ENCODE assay signal across 12 cellular contexts in genomic region chr2:221844187-221844586, GRCh38.
A peak's percentile ranks its signal among the peaks of the same experiment; 100 is the strongest.
DNase-seq lines count a peak whose midpoint lies in the region; ATAC-seq, FAIRE-seq and TF ChIP-seq lines count a peak whose summit lies in the region.
"Had no signal": no experiment of that assay in that cellular context is flagged by ENCODE, and none has a peak within 500 bp of the region (broad histone marks: within the 10 kb centered on the region; RNA-seq: fewer than 3 reads in every experiment).

No MANE protein-coding gene starts in this region.

- no peaks in the 10 kb centered on the region for H4K20me1 ChIP-seq in GM12878 (ENCODE audit: control insufficient read depth, insufficient read depth)

- POLR2A ChIA-PET in GM12878 (lab: Charles Lee): no interaction called here

- H3K9me3 ChIP-seq in GM12878 (replicated peaks; ENCODE audit: control insufficient read depth, insufficient read depth, low read length): no peaks in the 10 kb centered on the region
- H3K9me3 ChIP-seq: upper lobe of left lung had no signal

- BruUV-seq in GM12878 (replicated peaks; lab: Mats Ljungman, UMichigan): no TSS peak

- peak; percentile 55 for ATAC-seq in GM21381 (IDR thresholded peaks at IDR 0.05; ENCODE audit: unreplicated experiment)
- ATAC-seq in HG03442 (IDR thresholded peaks at IDR 0.05; ENCODE audit: unreplicated experiment): peak; percentile 83
- ATAC-seq in GM12878: peak; percentile 74
- ATAC-seq in GM19455 (IDR thresholded peaks at IDR 0.05; ENCODE audit: unreplicated experiment): no peak
- no peak for ATAC-seq in HG03139 (IDR thresholded peaks at IDR 0.05; ENCODE audit: unreplicated experiment)

- no peaks in the 10 kb centered on the region for H3K79me2 ChIP-seq in GM12878 (ENCODE audit: control insufficient read depth, insufficient read depth, low read length)

- no peaks in the 10 kb centered on the region for H3K27me3 ChIP-seq in GM12878 (replicated peaks in 1 of 2; ENCODE audit: control insufficient read depth in 2 of 2, insufficient read depth in 2 of 2, low read length in 1 of 2)
- H3K27me3 ChIP-seq: upper lobe of left lung had no signal

- WGBS in GM12878 (ENCODE audit: insufficient coverage, insufficient replicate concordance, low lambda C conversion rate, missing lambda C conversion rate): 0% methylated on average over 1 of the region's 1 CpG

- DNase-seq in GM12865 (ENCODE audit: low read depth) (peak; percentile 59), GM12878 (ENCODE audit: low read depth, low spot score) (peak; percentile 23), NOMO-1 (lab: John Stamatoyannopoulos, UW; ENCODE audit: unreplicated experiment in 2 of 2) (no peak)
- no peak for DNase-seq in activated naive CD4-positive, alpha-beta T cell (lab: John Stamatoyannopoulos, UW)
- DNase-seq: dermis blood vessel endothelial cell, upper lobe of left lung had no signal

- no peak overlapping the region for H2AFZ ChIP-seq in GM12878 (ENCODE audit: control insufficient read depth, low read depth, low read length)

- SMC1A ChIA-PET in GM12878 (lab: Charles Lee; ENCODE audit: uncharacterized antibody, unreplicated experiment): interaction anchor here (1.1 kb wide), 1 partner anchor 9 kb away, joined by 3 read pairs; no protein-coding TSS in a partner anchor

- RAD21 ChIA-PET in GM12878 (lab: Charles Lee; ENCODE audit: unreplicated experiment): no interaction called here

- in situ Hi-C loops in GM12878 (cut with MboI): no loop called here

- no peak overlapping the region for H3K9ac ChIP-seq in GM12878 (ENCODE audit: control insufficient read depth, insufficient read depth, low read length)

- TF ChIP-seq EP300 in GM12878 (IDR thresholded peaks at IDR 0.05; ENCODE audit: borderline replicate concordance in 1 of 2, control insufficient read depth in 1 of 2, low read depth in 2 of 2, low read length in 2 of 2): no peak

- CTCF ChIA-PET in GM12878 (lab: Yijun Ruan, JAX): no interaction called here

- no peak overlapping the region for H3K27ac ChIP-seq in GM12878 (ENCODE audit: control insufficient read depth, insufficient read depth)
- H3K27ac ChIP-seq: C4-2B, upper lobe of left lung had no signal

- no peak for TF ChIP-seq CTCF in GM12865 (IDR thresholded peaks at IDR 0.05; ENCODE audit: insufficient read depth, low read depth, low read length, missing control alignments)
- TF ChIP-seq CTCF in GM12878 (IDR thresholded peaks at IDR 0.05 in 2 of 3, conservative IDR thresholded peaks at IDR 0.05 in 1 of 3; ENCODE audit: control insufficient read depth in 2 of 3, extremely low read depth in 1 of 3, insufficient read depth in 1 of 3, low read depth in 3 of 3, low read length in 3 of 3): no peak

- intact Hi-C loops in GM12878 (cut with micrococcal nuclease; ENCODE audit: unreplicated experiment): no loop called here

- no peak for TF ChIP-seq RAD21 in GM12878 (IDR thresholded peaks at IDR 0.05; ENCODE audit: insufficient read depth, low read depth, low read length)

- no peaks in the 10 kb centered on the region for H3K36me3 ChIP-seq in GM12878 (ENCODE audit: control insufficient read depth in 2 of 2, insufficient read depth in 2 of 2, low read length in 1 of 2)
- H3K36me3 ChIP-seq: upper lobe of left lung had no signal

- no peak for TF ChIP-seq POLR2A in GM12878 (IDR thresholded peaks at IDR 0.05; ENCODE audit: low read depth, low read length)

- peaks cover 6% of the 10 kb centered on the region for H3K4me1 ChIP-seq in GM12878 (ENCODE audit: control insufficient read depth, insufficient read depth, low read length)

- peak; percentile 91 for FAIRE-seq in GM12878 (lab: Jason Lieb, UNC)
- FAIRE-seq: islet of Langerhans had no signal

- H3K4me2 ChIP-seq in GM12878 (ENCODE audit: control insufficient read depth, insufficient read depth): peak overlapping the region; percentile 14; the same call in 1 of the 2 replicates

- H3K4me3 ChIP-seq in GM12865 (ENCODE audit: low read depth, low read length): no peak overlapping the region
- H3K4me3 ChIP-seq in GM12878: no peak overlapping the region
- H3K4me3 ChIP-seq: upper lobe of left lung had no signal

TF ChIP-seq in GM12878, 131 proteins besides CTCF, POLR2A, EP300 and RAD21:
- TF ChIP-seq ZNF592 (IDR thresholded peaks at IDR 0.05): no peak
- peak; percentile 36 for TF ChIP-seq RUNX3 (IDR thresholded peaks at IDR 0.05; ENCODE audit: low read length)
- TF ChIP-seq HCFC1 (IDR thresholded peaks at IDR 0.05; ENCODE audit: low read length): no peak
- TF ChIP-seq NFXL1 (IDR thresholded peaks at IDR 0.05; ENCODE audit: borderline replicate concordance): no peak
- TF ChIP-seq CBX5 (IDR thresholded peaks at IDR 0.05; ENCODE audit: low read depth): no peak
- no peak for TF ChIP-seq SMARCA5 (IDR thresholded peaks at IDR 0.05)
- TF ChIP-seq RELA (IDR thresholded peaks at IDR 0.05; ENCODE audit: borderline replicate concordance, partially characterized antibody): no peak
- no peak for TF ChIP-seq PRDM15 (CRISPR knock-in tag; IDR thresholded peaks at IDR 0.05)
- no peak for TF ChIP-seq CREM (IDR thresholded peaks at IDR 0.05; ENCODE audit: low read depth)
- TF ChIP-seq RAD51 (IDR thresholded peaks at IDR 0.05): no peak
- peak; percentile 46 for TF ChIP-seq JUNB (IDR thresholded peaks at IDR 0.05)
- TF ChIP-seq SUZ12 (IDR thresholded peaks at IDR 0.05; ENCODE audit: unreplicated experiment): no peak
- no peak for TF ChIP-seq POU2F2 (IDR thresholded peaks at IDR 0.05; ENCODE audit: borderline replicate concordance, low read depth, low read length)

Comparison
In these comparisons a context has a peak if more than half of its experiments do, and no peak if none do; other contexts are left out.
1. DNase-seq: peak in GM12865 (single experiment) and GM12878 (single experiment); none in NOMO-1 (0 of 2) and activated naive CD4-positive, alpha-beta T cell (0 of 4).
2. ATAC-seq: peak in GM21381 (single experiment), HG03442 (single experiment) and GM12878 (single experiment); none in GM19455 (single experiment) and HG03139 (single experiment).